ENCODE assay signal across 12 cellular contexts in genomic region chr18:36299010-36299409, GRCh38. TPM values are rescaled to one million over a fixed set of nuclear protein-coding genes. Genes with fewer than 3 reads are reported as not detected.
A peak's percentile ranks its signal among the peaks of the same experiment; 100 is the strongest.
DNase-seq lines count a peak whose midpoint lies in the region; ATAC-seq and TF ChIP-seq lines count a peak whose summit lies in the region.
"Had no signal": no experiment of that assay in that cellular context is flagged by ENCODE, and none has a peak within 500 bp of the region (broad histone marks: within the 10 kb centered on the region; RNA-seq: fewer than 3 reads in every experiment).

No MANE protein-coding gene starts in this region.

- H3K4me1 ChIP-seq in CD4-positive, alpha-beta memory T cell (ENCODE audit: insufficient read depth, low read length) = peaks cover 8% of the 10 kb centered on the region

- H3K36me3 ChIP-seq in CD4-positive, alpha-beta memory T cell (ENCODE audit: insufficient read depth, low read length) = no peaks in the 10 kb centered on the region

- peak overlapping the region in 6 of 8 donors; percentile 7 to 46 (median 38) for H3K4me3 Mint-ChIP-seq in CD4-positive, alpha-beta memory T cell
- peak overlapping the region; percentile 67 for H3K4me3 Mint-ChIP-seq in HFFc6
- H3K4me3 Mint-ChIP-seq in natural killer cell treated with Interleukin-12 subunit alpha and Interleukin-12 subunit beta and Interleukin-15 and Interleukin-18, amount 100 ng/mL, for 72 hours = peak overlapping the region; percentile 44

- intact Hi-C loops in CD4-positive, alpha-beta memory T cell (cut with micrococcal nuclease) = no loop called here

- H3K4me3 ChIP-seq in CD4-positive, alpha-beta memory T cell (ENCODE audit: low read length in 2 of 2) = no peak overlapping the region
- peak overlapping the region; percentile 92 for H3K4me3 ChIP-seq in coronary artery

- peaks cover 0 to 4% (median 0%) of the 10 kb centered on the region in 4 donors for H3K4me1 Mint-ChIP-seq in CD4-positive, alpha-beta memory T cell
- H3K4me1 Mint-ChIP-seq in HFFc6 (ENCODE audit: low read depth) = peaks cover 50% of the 10 kb centered on the region
- no peaks in the 10 kb centered on the region for H3K4me1 Mint-ChIP-seq in natural killer cell treated with Interleukin-12 subunit alpha and Interleukin-12 subunit beta and Interleukin-15 and Interleukin-18, amount 100 ng/mL, for 72 hours (ENCODE audit: low read depth in 2 of 2)

- no peak overlapping the region for H3K27ac ChIP-seq in CD4-positive, alpha-beta memory T cell (ENCODE audit: low read depth, low read length)
- H3K27ac ChIP-seq in coronary artery = no peak overlapping the region

- ATAC-seq in natural killer cell treated with Interleukin-12 subunit alpha and Interleukin-12 subunit beta and Interleukin-15 and Interleukin-18, amount 100 ng/mL, for 72 hours = no peak
- ATAC-seq in GM19467 (IDR thresholded peaks at IDR 0.05; ENCODE audit: unreplicated experiment) = no peak

- CTCF ChIA-PET in CD4-positive, alpha-beta memory T cell (lab: Charles Lee; ENCODE audit: partially characterized antibody) = interaction anchor here (1.0 kb wide), 1 partner anchor 13 kb away, joined by 3 read pairs; no protein-coding TSS in a partner anchor

- no peaks in the 10 kb centered on the region for H3K36me3 Mint-ChIP-seq in CD4-positive, alpha-beta memory T cell
- H3K36me3 Mint-ChIP-seq in HFFc6 (ENCODE audit: low read depth) = no peaks in the 10 kb centered on the region; the same call in 1 of the 2 replicates
- H3K36me3 Mint-ChIP-seq in natural killer cell treated with Interleukin-12 subunit alpha and Interleukin-12 subunit beta and Interleukin-15 and Interleukin-18, amount 100 ng/mL, for 72 hours = no peaks in the 10 kb centered on the region

- POLR2A ChIA-PET in CD4-positive, alpha-beta memory T cell (lab: Charles Lee; ENCODE audit: partially characterized antibody) = no interaction called here

- DNase-seq in CD4-positive, alpha-beta memory T cell = no peak
- DNase-seq in HFFc6 (no peak), coronary artery (ENCODE audit: low spot score) (no peak), iPS-NIHi7 (ENCODE audit: extremely low spot score) (no peak), T-helper 2 cell (no peak), GM10266 (ENCODE audit: extremely low spot score) (no peak)
- DNase-seq in natural killer cell treated with Interleukin-12 subunit alpha and Interleukin-12 subunit beta and Interleukin-15 and Interleukin-18, amount 100 ng/mL, for 72 hours (ENCODE audit: low spot score) = no peak
- DNase-seq: activated CD4-positive, alpha-beta T cell treated with anti-CD3 and anti-CD28 coated beads, Interleukin-2, amount 50 U/mL, for 48 hours; activated gamma-delta T cell treated with Interleukin-2 at 50 U/mL for 16 hours; cortex of kidney; NCI-H1092 had no signal

- H3K9me3 ChIP-seq in CD4-positive, alpha-beta memory T cell (ENCODE audit: control insufficient read depth in 1 of 2, low read length in 2 of 2) = no peaks in the 10 kb centered on the region

- H3K27me3 Mint-ChIP-seq in CD4-positive, alpha-beta memory T cell = peaks cover 18 to 32% of the 10 kb centered on the region in 2 donors
- H3K27me3 Mint-ChIP-seq in HFFc6 (ENCODE audit: insufficient read depth) = no peaks in the 10 kb centered on the region; the same call in none of the 2 replicates
- peaks cover 22 to 33% of the 10 kb centered on the region in 2 donors for H3K27me3 Mint-ChIP-seq in natural killer cell treated with Interleukin-12 subunit alpha and Interleukin-12 subunit beta and Interleukin-15 and Interleukin-18, amount 100 ng/mL, for 72 hours

- H3K27ac Mint-ChIP-seq in CD4-positive, alpha-beta memory T cell = no peak overlapping the region
- H3K27ac Mint-ChIP-seq in HFFc6 = no peak overlapping the region
- no peak overlapping the region for H3K27ac Mint-ChIP-seq in natural killer cell treated with Interleukin-12 subunit alpha and Interleukin-12 subunit beta and Interleukin-15 and Interleukin-18, amount 100 ng/mL, for 72 hours

- TF ChIP-seq CTCF in HFFc6 (IDR thresholded peaks at IDR 0.05) (no peak), coronary artery (IDR thresholded peaks at IDR 0.05) (no peak), GM10266 (IDR thresholded peaks at IDR 0.05; ENCODE audit: control insufficient read depth, insufficient read depth, low read depth, missing control alignments) (no peak)

- no peaks in the 10 kb centered on the region for H3K9me3 Mint-ChIP-seq in CD4-positive, alpha-beta memory T cell
- H3K9me3 Mint-ChIP-seq in HFFc6 = no peaks in the 10 kb centered on the region
- H3K9me3 Mint-ChIP-seq in natural killer cell treated with Interleukin-12 subunit alpha and Interleukin-12 subunit beta and Interleukin-15 and Interleukin-18, amount 100 ng/mL, for 72 hours = no peaks in the 10 kb centered on the region

- peaks cover 15% of the 10 kb centered on the region for H3K27me3 ChIP-seq in CD4-positive, alpha-beta memory T cell (ENCODE audit: insufficient read depth, low read length)

RNA-seq across cellular contexts. Expression of gene FHOD3, which starts 1.5 kb away (rescaled TPM):
- not detected for total RNA-seq in CD4-positive, alpha-beta memory T cell
- not detected for polyA plus RNA-seq in CD4-positive, alpha-beta memory T cell
- total RNA-seq in HFFc6 (2021; fragmentation: NEBNext Ultra II Directional; extraction: Animal tissue kit (Norgen Biotek cat#: 25700)) = 10 to 100 TPM; 32.8 to 67.6 (median 61.4) TPM
- total RNA-seq in natural killer cell treated with Interleukin-12 subunit alpha and Interleukin-12 subunit beta and Interleukin-15 and Interleukin-18, amount 100 ng/mL, for 72 hours = not detected

Comparison
In these comparisons a context has a peak if more than half of its experiments do, and no peak if none do; other contexts are left out.
1. RNA of gene FHOD3, which starts 1.5 kb away (total RNA-seq): 32.8 to 67.6 TPM in HFFc6; not detected in CD4-positive, alpha-beta memory T cell and not detected in natural killer cell treated with Interleukin-12 subunit alpha and Interleukin-12 subunit beta and Interleukin-15 and Interleukin-18, amount 100 ng/mL, for 72 hours; every median in the first group is over 10 times any median in the second.
2. Peak in every context shown above with its lines, with median percentiles within 50 percentile points of each other: H3K4me3 Mint-ChIP-seq.